25 cellular contexts compared by ENCODE assay signal in genomic region chr1:26483980-26484379, GRCh38. TPM values are rescaled to one million over a fixed set of nuclear protein-coding genes. Genes with fewer than 3 reads are reported as not detected.
DNase-seq lines count a peak whose midpoint lies in the region; ATAC-seq and TF ChIP-seq lines count a peak whose summit lies in the region.
"Had no signal": no experiment of that assay in that cellular context is flagged by ENCODE, and none has a peak within 500 bp of the region (broad histone marks: within the 10 kb centered on the region; RNA-seq: fewer than 3 reads in every experiment).

No MANE protein-coding gene starts in this region.

- ATAC-seq in HG03442 (IDR thresholded peaks at IDR 0.05; ENCODE audit: unreplicated experiment): no peak
- ATAC-seq: activated CD8-positive, alpha-beta T cell treated with anti-CD3 and anti-CD28 coated beads for 36 hours; esophagus mucosa; GM12878; WTC11 had no signal

- peaks cover 43% of the 10 kb centered on the region for H3K4me1 Mint-ChIP-seq in chondrocyte (ENCODE audit: low read depth)
- peaks cover 4% of the 10 kb centered on the region for H3K4me1 Mint-ChIP-seq in neural crest cell

- TF ChIP-seq CTCF in AG10803 (conservative IDR thresholded peaks at IDR 0.05; ENCODE audit: low read length) (no peak), chondrocyte (IDR thresholded peaks at IDR 0.05) (no peak), neural crest cell (conservative IDR thresholded peaks at IDR 0.05) (no peak)

- DNase-seq in AG10803 (ENCODE audit: low read depth) (peak; percentile 59), GM03348 (ENCODE audit: low spot score) (peak; percentile 35), chondrocyte (ENCODE audit: low spot score) (no peak), neural crest cell (ENCODE audit: low read depth, low spot score) (no peak), midbrain (lab: John Stamatoyannopoulos, UW) (no peak), MV-4-11 (lab: John Stamatoyannopoulos, UW) (no peak)
- DNase-seq: activated CD8-positive, alpha-beta T cell treated with anti-CD3 and anti-CD28 coated beads for 36 hours; activated T-cell treated with anti-CD3 and anti-CD28 coated beads for 4 hours; effector memory CD4-positive, alpha-beta T cell; KBM-7; kidney; NCI-H1694 treated with DMSO at 0.1 percent for 48 hours; NCI-H69; occipital lobe; retina; spleen; stimulated activated CD4-positive, alpha-beta T cell treated with anti-CD3 and anti-CD28 coated beads, Interleukin-4, amount 100 ng/mL, for 24 hours; T1000; upper lobe of left lung had no signal

- no peak overlapping the region for H3K4me3 Mint-ChIP-seq in chondrocyte (ENCODE audit: unreplicated experiment)
- peak overlapping the region; percentile 27 for H3K4me3 Mint-ChIP-seq in neural crest cell
- H3K4me3 Mint-ChIP-seq: activated CD8-positive, alpha-beta T cell treated with anti-CD3 and anti-CD28 coated beads for 36 hours; WTC11 had no signal

- H3K27me3 Mint-ChIP-seq in chondrocyte (ENCODE audit: low read depth) (no peaks in the 10 kb centered on the region), neural crest cell (ENCODE audit: low read depth) (peaks cover 2% of the 10 kb centered on the region)
- H3K27me3 Mint-ChIP-seq: activated CD8-positive, alpha-beta T cell treated with anti-CD3 and anti-CD28 coated beads for 36 hours had no signal

- H3K4me3 ChIP-seq in AG10803 (ENCODE audit: low read length): no peak overlapping the region
- H3K4me3 ChIP-seq: ascending aorta, GM12878, lung, spleen, upper lobe of left lung had no signal

- peak overlapping the region; percentile 98 for H3K27ac Mint-ChIP-seq in chondrocyte (ENCODE audit: unreplicated experiment)
- no peak overlapping the region for H3K27ac Mint-ChIP-seq in neural crest cell (ENCODE audit: unreplicated experiment)
- H3K27ac Mint-ChIP-seq: activated CD8-positive, alpha-beta T cell treated with anti-CD3 and anti-CD28 coated beads for 36 hours; WTC11 had no signal

- H3K36me3 Mint-ChIP-seq in chondrocyte (ENCODE audit: low read depth) (peaks cover under 1% of the 10 kb centered on the region), neural crest cell (ENCODE audit: low read depth) (peaks cover 3% of the 10 kb centered on the region)

- H3K9me3 Mint-ChIP-seq in chondrocyte (ENCODE audit: low read depth): no peaks in the 10 kb centered on the region
- no peaks in the 10 kb centered on the region for H3K9me3 Mint-ChIP-seq in neural crest cell
- H3K9me3 Mint-ChIP-seq: activated CD8-positive, alpha-beta T cell treated with anti-CD3 and anti-CD28 coated beads for 36 hours; WTC11 had no signal

RNA-seq across cellular contexts. Expression of gene HMGN2, which starts 11.7 kb away (rescaled TPM):
- total RNA-seq in chondrocyte: 241 to 314 TPM (median 245 TPM) in 3 replicates
- total RNA-seq in neural crest cell: 1,041 and 1,051 TPM in 2 replicates

RNA-seq across cellular contexts. Expression of gene RPS6KA1, which starts 45.6 kb away (rescaled TPM):
- total RNA-seq in chondrocyte (3.6 to 6.3 TPM (median 4.4 TPM) in 3 replicates), neural crest cell (41.6 and 43.8 TPM in 2 replicates)

RNA-seq across cellular contexts. Expression of gene DHDDS, which starts 51.9 kb away (rescaled TPM):
- total RNA-seq in chondrocyte (67.1 to 89.2 TPM (median 78.3 TPM) in 3 replicates), neural crest cell (34.9 and 40.1 TPM in 2 replicates)

Comparison
In these comparisons a context has a peak if more than half of its experiments do, and no peak if none do; other contexts are left out.
1. DNase-seq: peak in AG10803 (single experiment) and GM03348 (single experiment); none in chondrocyte (single experiment), neural crest cell (single experiment), midbrain (single experiment) and MV-4-11 (single experiment).